ENCODE assay signal across 1 cellular context in the genomic region with DNA sequence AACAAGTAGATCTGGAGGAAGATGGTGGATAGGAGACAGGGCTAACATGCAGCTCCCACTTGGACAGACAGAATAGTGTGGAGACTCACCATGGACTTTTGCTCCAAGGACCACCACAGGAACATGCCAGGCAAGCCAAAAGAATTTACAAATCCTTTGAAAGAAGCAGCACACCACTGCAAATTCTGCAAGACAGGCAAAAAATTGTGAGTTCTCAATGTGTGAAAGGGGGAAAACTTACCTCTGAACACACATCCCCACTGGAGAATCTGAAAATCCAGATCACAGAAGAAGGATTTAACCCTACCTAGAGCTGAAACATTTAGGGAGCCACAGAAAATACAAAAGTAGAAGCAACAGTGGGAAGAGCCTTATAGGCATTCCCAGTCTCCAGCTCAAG.
TF ChIP-seq lines count a peak whose summit lies in the region.

No MANE protein-coding gene starts in this region.

TF ChIP-seq in A549, 52 proteins besides CTCF, POLR2A, EP300 and RAD21:
- no peak for TF ChIP-seq CHD2 (IDR thresholded peaks at IDR 0.05; ENCODE audit: low read length, partially characterized antibody)
- TF ChIP-seq FOXS1 (CRISPR knock-in tag; IDR thresholded peaks at IDR 0.05), result no peak
- TF ChIP-seq ATOH8 (CRISPR knock-in tag; IDR thresholded peaks at IDR 0.05; ENCODE audit: low read depth), result no peak
- peak; percentile 69 for TF ChIP-seq MAFK (IDR thresholded peaks at IDR 0.05; ENCODE audit: partially characterized antibody)
- TF ChIP-seq ZFP36 (IDR thresholded peaks at IDR 0.05; ENCODE audit: borderline replicate concordance, partially characterized antibody), result no peak
